8 cellular contexts compared by ENCODE assay signal in genomic region chr15:39579487-39580116, GRCh38. TPM values are rescaled to one million over a fixed set of nuclear protein-coding genes. Genes with fewer than 3 reads are reported as not detected.
A peak's percentile ranks its signal among the peaks of the same experiment; 100 is the strongest.
DNase-seq lines count a peak whose midpoint lies in the region; ATAC-seq and FAIRE-seq lines count a peak whose summit lies in the region.

No MANE protein-coding gene starts in this region.

- H3K27ac ChIP-seq in esophagus (ENCODE audit: low read depth in 2 of 2, low read length in 1 of 2): peak overlapping the region; percentile 63 to 86
- H3K27ac ChIP-seq in mucosa of rectum (ENCODE audit: low read depth in 2 of 2, low read length in 2 of 2): peak overlapping the region; percentile 73 to 88

- FAIRE-seq in RCC 7860 (lab: Jason Lieb, UNC): peak; percentile 72

- H3K27me3 ChIP-seq in esophagus (ENCODE audit: control insufficient read depth in 1 of 2, insufficient read depth in 2 of 2, low read length in 2 of 2) (no peaks in the 10 kb centered on the region), mucosa of rectum (ENCODE audit: control insufficient read depth in 2 of 2, insufficient read depth in 2 of 2, low read length in 2 of 2) (no peaks in the 10 kb centered on the region)

- H3K9me3 ChIP-seq in esophagus (ENCODE audit: control insufficient read depth in 2 of 2, insufficient read depth in 1 of 2, low read depth in 1 of 2, low read length in 1 of 2): no peaks in the 10 kb centered on the region
- no peaks in the 10 kb centered on the region for H3K9me3 ChIP-seq in mucosa of rectum (ENCODE audit: control insufficient read depth in 2 of 2, low read length in 2 of 2)

- 10 to 12% methylated on average over 18 of the region's 18 CpGs for WGBS in esophagus, 2 donors

- H3K36me3 ChIP-seq in esophagus (ENCODE audit: control insufficient read depth in 2 of 2, insufficient read depth in 2 of 2, low read length in 1 of 2) (peaks cover 0 to 10% of the 10 kb centered on the region in 2 donors), mucosa of rectum (ENCODE audit: control insufficient read depth in 2 of 2, insufficient read depth in 2 of 2, low read length in 2 of 2) (peaks cover 22 to 24% of the 10 kb centered on the region in 2 donors)

- peak overlapping the region; percentile 56 to 81 for H3K9ac ChIP-seq in mucosa of rectum (ENCODE audit: low read depth in 1 of 2, low read length in 2 of 2)

- peak; percentile 4 for DNase-seq in DMS153 (lab: John Stamatoyannopoulos, UW)
- DNase-seq in DMS153 treated with DMSO at 0.1 percent for 48 hours (lab: John Stamatoyannopoulos, UW; ENCODE audit: unreplicated experiment): no peak
- DNase-seq in RCC 7860 (ENCODE audit: low spot score): peak; percentile 94
- no peak for DNase-seq in NCI-H128 (lab: John Stamatoyannopoulos, UW; ENCODE audit: unreplicated experiment)

- H3K4me3 ChIP-seq in esophagus (ENCODE audit: low read depth in 1 of 2, low read length in 2 of 2) (peak overlapping the region; percentile 47 to 63), mucosa of rectum (ENCODE audit: low read length in 2 of 2) (peak overlapping the region; percentile 57 to 92)

- no peaks in the 10 kb centered on the region for H3K4me1 ChIP-seq in esophagus (ENCODE audit: control insufficient read depth in 2 of 2, insufficient read depth in 2 of 2, low read length in 1 of 2)
- peaks cover 24 to 36% of the 10 kb centered on the region in 2 donors for H3K4me1 ChIP-seq in mucosa of rectum (ENCODE audit: control insufficient read depth in 2 of 2, insufficient read depth in 2 of 2, low read length in 2 of 2)

- ATAC-seq in GM18861 (IDR thresholded peaks at IDR 0.05; ENCODE audit: unreplicated experiment) (no peak), GM18498 (IDR thresholded peaks at IDR 0.05; ENCODE audit: unreplicated experiment) (no peak)

RNA-seq across cellular contexts. Expression of gene THBS1, which starts 1.3 kb away (rescaled TPM):
- polyA plus RNA-seq in esophagus: 10 to 100 TPM in 1 of 2 donors, 1 to 10 TPM in 1; 6.8 to 20.4 TPM

Comparison
In these comparisons a context has a peak if more than half of its experiments do, and no peak if none do; other contexts are left out.
1. DNase-seq: peak in DMS153 (single experiment) and RCC 7860 (single experiment); none in DMS153 treated with DMSO at 0.1 percent for 48 hours (single experiment) and NCI-H128 (single experiment).